ENCODE assay signal across 15 cellular contexts in the genomic region with DNA sequence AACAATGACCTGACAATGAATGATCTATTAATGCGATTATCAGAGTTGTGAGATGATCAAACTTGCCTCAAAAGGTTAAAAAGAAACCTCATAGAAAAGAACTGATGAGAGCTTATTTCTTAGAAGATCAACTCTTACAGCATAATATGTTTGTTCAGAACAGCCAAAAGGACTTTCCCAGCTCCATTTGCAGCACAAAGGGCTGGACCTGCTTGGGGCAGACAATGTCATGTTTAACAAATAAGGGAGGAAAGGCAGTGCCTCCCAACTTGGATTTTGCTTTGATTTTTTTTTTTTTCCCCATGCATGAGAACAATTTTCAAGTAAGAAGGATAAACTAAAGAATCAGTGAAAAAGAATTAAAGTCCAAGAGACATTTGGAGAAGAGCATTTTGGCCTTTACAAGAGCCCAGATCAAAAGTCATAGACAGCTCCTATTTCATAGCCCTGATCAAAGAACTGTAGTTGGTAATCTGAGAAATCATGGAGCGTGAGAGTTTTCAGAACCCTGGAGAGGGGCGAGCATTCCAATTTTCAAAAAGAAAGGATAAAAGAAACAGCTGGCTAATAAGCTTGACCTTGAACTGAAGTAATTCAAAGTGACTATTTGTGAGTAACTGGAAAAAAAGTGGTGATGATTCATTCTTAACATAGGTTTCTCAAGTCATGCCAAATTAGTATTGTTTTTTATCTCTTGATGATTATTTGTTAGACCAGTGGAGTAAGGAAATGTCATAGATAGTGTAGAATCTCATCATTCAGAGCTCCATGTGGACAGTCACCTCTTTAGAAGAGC.
DNase-seq lines count a peak whose midpoint lies in the region; ATAC-seq and TF ChIP-seq lines count a peak whose summit lies in the region.
"Had no signal": no experiment of that assay in that cellular context is flagged by ENCODE, and none has a peak within 500 bp of the region (broad histone marks: within the 10 kb centered on the region; RNA-seq: fewer than 3 reads in every experiment).

No MANE protein-coding gene starts in this region.

- H3K4me3 ChIP-seq in GM23338 (no peak overlapping the region), suprapubic skin (no peak overlapping the region), prostate gland (no peak overlapping the region)
- H3K4me3 ChIP-seq: heart right ventricle had no signal

- peak; percentile 51 for DNase-seq in GM23338 (ENCODE audit: low spot score)
- peak; percentile 65 for DNase-seq in RPMI7951 (ENCODE audit: low read depth)
- peak; percentile 4 for DNase-seq in fibroblast of gingiva (ENCODE audit: low read depth)
- peak; percentile 5 for DNase-seq in non-pigmented ciliary epithelial cell (ENCODE audit: low read depth)
- DNase-seq in suprapubic skin (ENCODE audit: low spot score in 2 of 2), result no peak
- no peak for DNase-seq in prostate gland (ENCODE audit: low spot score)
- DNase-seq in NCI-H226, result no peak
- DNase-seq: activated CD8-positive, alpha-beta T cell treated with anti-CD3 and anti-CD28 coated beads, Interleukin-2, amount 10 ng/mL, durations not matched to agents 7 days and 5 days; activated effector memory CD4-positive, alpha-beta T cell treated with Interleukin-2 at 50 U/mL for 16 hours; CD4-positive, alpha-beta memory T cell; heart right ventricle; NCI-H1048; NCI-H524 treated with DMSO at 0.1 percent for 48 hours had no signal

- peaks cover 4% of the 10 kb centered on the region; the same call in 1 of the 2 replicates for H3K9me2 ChIP-seq in GM23338 (ENCODE audit: insufficient read depth)

- H3K36me3 ChIP-seq in GM23338 (ENCODE audit: insufficient read depth) (no peaks in the 10 kb centered on the region), suprapubic skin (no peaks in the 10 kb centered on the region), prostate gland (no peaks in the 10 kb centered on the region)
- H3K36me3 ChIP-seq: heart right ventricle had no signal

- no peak overlapping the region for H3K27ac Mint-ChIP-seq in GM23338
- H3K27ac Mint-ChIP-seq: activated CD8-positive, alpha-beta T cell treated with anti-CD3 and anti-CD28 coated beads, Interleukin-2, amount 10 ng/mL, durations not matched to agents 7 days and 5 days; CD4-positive, alpha-beta memory T cell had no signal

- H3K4me2 ChIP-seq in GM23338, result peak overlapping the region; percentile 18

- H3K36me3 Mint-ChIP-seq in GM23338 (ENCODE audit: low read depth), result no peaks in the 10 kb centered on the region
- H3K36me3 Mint-ChIP-seq: CD4-positive, alpha-beta memory T cell had no signal

- peaks cover 27% of the 10 kb centered on the region for H3K4me1 Mint-ChIP-seq in GM23338
- H3K4me1 Mint-ChIP-seq: CD4-positive, alpha-beta memory T cell had no signal

- no peaks in the 10 kb centered on the region for H3F3A ChIP-seq in GM23338 (replicated peaks; ENCODE audit: low read depth)

- intact Hi-C loops in prostate gland (cut with DNase I), result no loop called here

- WGBS in suprapubic skin, result 66% methylated on average over 3 of the region's 3 CpGs
- 46% methylated on average over 3 of the region's 3 CpGs for WGBS in prostate gland

- no peak for TF ChIP-seq EP300 in suprapubic skin (IDR thresholded peaks at IDR 0.05)

- peak; percentile 67 for ATAC-seq in GM23338
- no peak for ATAC-seq in GM19452 (IDR thresholded peaks at IDR 0.05; ENCODE audit: unreplicated experiment)
- ATAC-seq: activated CD8-positive, alpha-beta T cell treated with anti-CD3 and anti-CD28 coated beads, Interleukin-2, amount 10 ng/mL, durations not matched to agents 7 days and 5 days; heart right ventricle had no signal

- H3K4me1 ChIP-seq in GM23338 (ENCODE audit: insufficient read depth) (peaks cover 20% of the 10 kb centered on the region), suprapubic skin (no peaks in the 10 kb centered on the region), prostate gland (replicated peaks) (no peaks in the 10 kb centered on the region)
- H3K4me1 ChIP-seq: heart right ventricle had no signal

- H3K27me3 Mint-ChIP-seq in GM23338 (ENCODE audit: insufficient read depth, low read depth, poor library complexity), result peaks cover 4% of the 10 kb centered on the region

- no peaks in the 10 kb centered on the region for H3K9me3 Mint-ChIP-seq in GM23338
- H3K9me3 Mint-ChIP-seq: CD4-positive, alpha-beta memory T cell; neural crest cell had no signal

- H2AFZ ChIP-seq in GM23338, result no peak overlapping the region

- no peaks in the 10 kb centered on the region for H3K9me3 ChIP-seq in suprapubic skin
- no peaks in the 10 kb centered on the region for H3K9me3 ChIP-seq in prostate gland
- H3K9me3 ChIP-seq: heart right ventricle had no signal

- no peak overlapping the region for H3K27ac ChIP-seq in GM23338 (ENCODE audit: low read depth)
- H3K27ac ChIP-seq in suprapubic skin, result no peak overlapping the region
- H3K27ac ChIP-seq in prostate gland, result no peak overlapping the region
- H3K27ac ChIP-seq: heart right ventricle had no signal

- no peak overlapping the region for H3K4me3 Mint-ChIP-seq in GM23338
- H3K4me3 Mint-ChIP-seq: activated CD8-positive, alpha-beta T cell treated with anti-CD3 and anti-CD28 coated beads, Interleukin-2, amount 10 ng/mL, durations not matched to agents 7 days and 5 days; CD4-positive, alpha-beta memory T cell; neural crest cell had no signal

- H3K27me3 ChIP-seq in GM23338 (ENCODE audit: insufficient read depth) (no peaks in the 10 kb centered on the region), suprapubic skin (no peaks in the 10 kb centered on the region), prostate gland (replicated peaks; ENCODE audit: insufficient read depth) (no peaks in the 10 kb centered on the region)
- H3K27me3 ChIP-seq: heart right ventricle had no signal

- H4K20me1 ChIP-seq in GM23338 (replicated peaks; ENCODE audit: insufficient read depth), result no peaks in the 10 kb centered on the region

- TF ChIP-seq CTCF in GM23338 (conservative IDR thresholded peaks at IDR 0.05; ENCODE audit: low read depth in 2 of 2), result no peak
- TF ChIP-seq CTCF in suprapubic skin (IDR thresholded peaks at IDR 0.05), result no peak
- no peak for TF ChIP-seq CTCF in prostate gland (IDR thresholded peaks at IDR 0.05)

- TF ChIP-seq POLR2A in suprapubic skin (IDR thresholded peaks at IDR 0.05) (no peak), prostate gland (IDR thresholded peaks at IDR 0.05) (no peak)

- no peaks in the 10 kb centered on the region for H3K79me2 ChIP-seq in GM23338 (replicated peaks; ENCODE audit: insufficient read depth)

TF ChIP-seq in GM23338, 12 proteins besides CTCF, POLR2A, EP300 and RAD21 (continues in another document):
- no peak for TF ChIP-seq EZH2 (IDR thresholded peaks at IDR 0.05; ENCODE audit: low read depth, unreplicated experiment)
- TF ChIP-seq JUNB (IDR thresholded peaks at IDR 0.05; ENCODE audit: unreplicated experiment), result no peak
- no peak for TF ChIP-seq NANOG (IDR thresholded peaks at IDR 0.05; ENCODE audit: borderline replicate concordance)
- no peak for TF ChIP-seq ZNF331 (CRISPR knock-in tag; IDR thresholded peaks at IDR 0.05; ENCODE audit: low read depth)
- TF ChIP-seq, protein P1, sequence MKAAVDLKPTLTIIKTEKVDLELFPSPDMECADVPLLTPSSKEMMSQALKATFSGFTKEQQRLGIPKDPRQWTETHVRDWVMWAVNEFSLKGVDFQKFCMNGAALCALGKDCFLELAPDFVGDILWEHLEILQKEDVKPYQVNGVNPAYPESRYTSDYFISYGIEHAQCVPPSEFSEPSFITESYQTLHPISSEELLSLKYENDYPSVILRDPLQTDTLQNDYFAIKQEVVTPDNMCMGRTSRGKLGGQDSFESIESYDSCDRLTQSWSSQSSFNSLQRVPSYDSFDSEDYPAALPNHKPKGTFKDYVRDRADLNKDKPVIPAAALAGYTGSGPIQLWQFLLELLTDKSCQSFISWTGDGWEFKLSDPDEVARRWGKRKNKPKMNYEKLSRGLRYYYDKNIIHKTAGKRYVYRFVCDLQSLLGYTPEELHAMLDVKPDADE (IDR thresholded peaks at IDR 0.05), result no peak

Comparison
In these comparisons a context has a peak if more than half of its experiments do, and no peak if none do; other contexts are left out.
1. DNase-seq: peak in GM23338 (single experiment), RPMI7951 (single experiment), fibroblast of gingiva (single experiment) and non-pigmented ciliary epithelial cell (single experiment); none in suprapubic skin (0 of 2), prostate gland (single experiment) and NCI-H226 (single experiment).